9 cellular contexts compared by ENCODE assay signal in genomic region chr4:150451883-150452282, GRCh38.
"Had no signal": no experiment of that assay in that cellular context is flagged by ENCODE, and none has a peak within 500 bp of the region (broad histone marks: within the 10 kb centered on the region; RNA-seq: fewer than 3 reads in every experiment).

No MANE protein-coding gene starts in this region.

- H3K4me3 ChIP-seq: GM23248, HAP-1 had no signal

- H3K4me3 Mint-ChIP-seq: HFFc6 had no signal

- H3K4me1 Mint-ChIP-seq: IgD-negative memory B cell had no signal

- H3K9me3 ChIP-seq: HAP-1 had no signal

- H3K27ac ChIP-seq: GM23248, HL-60 had no signal

- DNase-seq: GM23248, GOT3, H7, HFFc6, KG1 had no signal

- H3K27ac Mint-ChIP-seq: HFFc6 had no signal

- H3K9ac ChIP-seq: GM23248 had no signal

- H3K36me3 ChIP-seq: HAP-1 had no signal

- H2AFZ ChIP-seq: GM23248 had no signal

- H3K4me1 ChIP-seq: HAP-1 had no signal

- ATAC-seq: HCT116 had no signal
